1 cellular context compared by ENCODE assay signal in the genomic region with DNA sequence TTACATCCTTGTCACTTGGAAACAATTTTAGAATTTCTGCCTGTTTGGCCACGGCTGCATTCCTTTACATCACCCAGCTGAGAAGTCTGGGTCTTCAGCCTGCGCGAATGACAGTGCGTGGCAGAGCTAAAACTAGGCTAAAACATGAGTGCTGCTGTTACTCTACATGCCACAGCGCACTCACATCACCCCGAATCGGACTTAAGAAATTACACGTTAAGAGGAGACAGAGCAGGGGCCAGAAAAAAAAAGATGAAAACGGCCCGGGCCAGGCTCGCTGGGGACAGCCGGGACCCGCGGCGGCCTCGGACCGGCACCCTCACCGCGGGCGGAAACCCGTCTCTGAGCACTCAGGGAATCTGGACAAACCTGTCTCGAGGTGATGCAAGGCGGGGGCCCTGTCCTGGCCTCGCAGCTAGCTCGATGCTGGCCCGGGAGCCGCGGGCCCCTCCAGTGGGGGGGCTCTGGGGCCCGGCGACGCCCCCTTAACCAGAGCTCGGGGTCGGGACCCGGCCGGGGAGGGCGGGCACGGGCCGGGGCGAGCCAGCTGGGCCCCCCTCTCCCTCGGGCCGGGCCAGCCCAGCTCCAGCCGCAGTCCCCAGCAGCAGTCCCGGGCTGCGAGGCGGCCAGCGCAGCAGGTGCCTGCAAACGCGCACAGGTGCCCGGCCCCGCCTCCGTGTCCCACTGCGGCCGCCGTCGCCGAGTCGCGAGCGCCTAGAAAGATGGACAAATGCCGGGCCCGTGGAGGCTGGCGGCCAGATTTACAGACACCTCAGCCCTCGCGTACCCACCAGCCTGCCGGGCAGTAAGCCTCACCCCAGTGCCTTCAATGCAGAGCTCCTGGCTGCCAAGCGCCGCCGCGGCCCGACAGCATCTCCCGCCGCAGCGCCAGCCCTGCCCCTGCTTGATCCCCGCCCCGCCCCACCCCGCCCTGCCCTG.
A peak's percentile ranks its signal among the peaks of the same experiment; 100 is the strongest.
TF ChIP-seq lines count a peak whose summit lies in the region.

A gene (minus strand): TSS at position 879 of the 939 bp plus-strand sequence. CDS start 2,950 bp downstream, outside the sequence.

TF ChIP-seq in H1, 55 proteins besides CTCF, POLR2A, EP300 and RAD21:
- TF ChIP-seq TEAD4 (IDR thresholded peaks at IDR 0.05; ENCODE audit: low read depth, low read length) (no peak), FOSL1 (IDR thresholded peaks at IDR 0.05; ENCODE audit: insufficient read depth, low read depth, low read length) (no peak), CEBPB (IDR thresholded peaks at IDR 0.05; ENCODE audit: low read depth, low read length) (peak; percentile 59), RBBP5 (IDR thresholded peaks at IDR 0.05; ENCODE audit: borderline replicate concordance, low read depth, low read length) (no peak), SAP30 (IDR thresholded peaks at IDR 0.05; ENCODE audit: insufficient read depth, insufficient replicate concordance, low read length) (peak; percentile 45), EGR1 (IDR thresholded peaks at IDR 0.05; ENCODE audit: borderline replicate concordance, low read depth, low read length) (no peak), KDM1A (IDR thresholded peaks at IDR 0.05; ENCODE audit: borderline replicate concordance, low read length) (no peak), KDM5A (IDR thresholded peaks at IDR 0.05; ENCODE audit: low read length) (no peak), GTF2F1 (IDR thresholded peaks at IDR 0.05; ENCODE audit: borderline replicate concordance, low read depth, low read length) (no peak), RFX5 (IDR thresholded peaks at IDR 0.05; ENCODE audit: borderline replicate concordance, low read depth, low read length) (no peak), RXRA (IDR thresholded peaks at IDR 0.05; ENCODE audit: insufficient read depth, low read depth, low read length) (no peak), HDAC2 (IDR thresholded peaks at IDR 0.05; ENCODE audit: borderline replicate concordance in 1 of 2, low read depth in 2 of 2, low read length in 2 of 2) (no peak; a peak in 1 of 4 replicates), TCF12 (IDR thresholded peaks at IDR 0.05; ENCODE audit: low read depth, low read length) (peak; percentile 47; the same call in 1 of the 2 replicates), TBP (IDR thresholded peaks at IDR 0.05; ENCODE audit: low read depth, low read length) (peak; percentile 2; the same call in 1 of the 2 replicates), SUZ12 (IDR thresholded peaks at IDR 0.05; ENCODE audit: low read length) (no peak), CHD2 (IDR thresholded peaks at IDR 0.05; ENCODE audit: low read length) (no peak), SP1 (IDR thresholded peaks at IDR 0.05; ENCODE audit: low read depth, low read length) (no peak), RNF2 (IDR thresholded peaks at IDR 0.05; ENCODE audit: borderline replicate concordance, low read depth, low read length, missing control alignments, poor library complexity, severe bottlenecking) (no peak), SIN3A (conservative IDR thresholded peaks at IDR 0.05 in 1 of 2, IDR thresholded peaks at IDR 0.05 in 1 of 2; ENCODE audit: low read depth in 1 of 2, low read length in 2 of 2) (peak in 1 of 2 experiments; percentile 31; a peak in 1 of 4 replicates), SP4 (IDR thresholded peaks at IDR 0.05; ENCODE audit: low read length) (no peak), YY1 (IDR thresholded peaks at IDR 0.05; ENCODE audit: low read depth, low read length) (no peak), PHF8 (conservative IDR thresholded peaks at IDR 0.05; ENCODE audit: low read depth, low read length) (peak; percentile 68), CHD1 (IDR thresholded peaks at IDR 0.05; ENCODE audit: low read depth, low read length) (no peak), CREB1 (IDR thresholded peaks at IDR 0.05) (no peak), TAF7 (optimal IDR thresholded peaks at IDR 0.05; ENCODE audit: borderline replicate concordance, low read depth, low read length) (no peak), ASH2L (IDR thresholded peaks at IDR 0.05; ENCODE audit: low read length) (peak; percentile 68), KDM4A (IDR thresholded peaks at IDR 0.05; ENCODE audit: low read depth, low read length, severe bottlenecking) (peak; percentile 53), ZNF274 (IDR thresholded peaks at IDR 0.05; ENCODE audit: borderline replicate concordance, extremely low read depth, low read length) (no peak), BCL11A (IDR thresholded peaks at IDR 0.05; ENCODE audit: low read depth in 2 of 2, low read length in 2 of 2) (no peak), BACH1 (IDR thresholded peaks at IDR 0.05; ENCODE audit: low read length) (no peak)
- TF ChIP-seq, protein P1, sequence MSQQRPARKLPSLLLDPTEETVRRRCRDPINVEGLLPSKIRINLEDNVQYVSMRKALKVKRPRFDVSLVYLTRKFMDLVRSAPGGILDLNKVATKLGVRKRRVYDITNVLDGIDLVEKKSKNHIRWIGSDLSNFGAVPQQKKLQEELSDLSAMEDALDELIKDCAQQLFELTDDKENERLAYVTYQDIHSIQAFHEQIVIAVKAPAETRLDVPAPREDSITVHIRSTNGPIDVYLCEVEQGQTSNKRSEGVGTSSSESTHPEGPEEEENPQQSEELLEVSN (IDR thresholded peaks at IDR 0.05) = no peak
- TF ChIP-seq, protein P2, sequence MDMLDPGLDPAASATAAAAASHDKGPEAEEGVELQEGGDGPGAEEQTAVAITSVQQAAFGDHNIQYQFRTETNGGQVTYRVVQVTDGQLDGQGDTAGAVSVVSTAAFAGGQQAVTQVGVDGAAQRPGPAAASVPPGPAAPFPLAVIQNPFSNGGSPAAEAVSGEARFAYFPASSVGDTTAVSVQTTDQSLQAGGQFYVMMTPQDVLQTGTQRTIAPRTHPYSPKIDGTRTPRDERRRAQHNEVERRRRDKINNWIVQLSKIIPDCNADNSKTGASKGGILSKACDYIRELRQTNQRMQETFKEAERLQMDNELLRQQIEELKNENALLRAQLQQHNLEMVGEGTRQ (IDR thresholded peaks at IDR 0.05; ENCODE audit: low read length) = no peak
- TF ChIP-seq, protein P3, sequence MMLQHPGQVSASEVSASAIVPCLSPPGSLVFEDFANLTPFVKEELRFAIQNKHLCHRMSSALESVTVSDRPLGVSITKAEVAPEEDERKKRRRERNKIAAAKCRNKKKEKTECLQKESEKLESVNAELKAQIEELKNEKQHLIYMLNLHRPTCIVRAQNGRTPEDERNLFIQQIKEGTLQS (IDR thresholded peaks at IDR 0.05; ENCODE audit: insufficient read depth, low read depth, low read length) = 0 out of 2 replicates have a peak, but pooled peaks have one; percentile 20
- TF ChIP-seq, protein P4, sequence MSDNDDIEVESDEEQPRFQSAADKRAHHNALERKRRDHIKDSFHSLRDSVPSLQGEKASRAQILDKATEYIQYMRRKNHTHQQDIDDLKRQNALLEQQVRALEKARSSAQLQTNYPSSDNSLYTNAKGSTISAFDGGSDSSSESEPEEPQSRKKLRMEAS (IDR thresholded peaks at IDR 0.05) = no peak
